1 cellular context compared by ENCODE assay signal in genomic region chr16:11435576-11435975, GRCh38.
TF ChIP-seq lines count a peak whose summit lies in the region.

No MANE protein-coding gene starts in this region.

TF ChIP-seq in K562, 482 proteins besides CTCF, POLR2A, EP300 and RAD21:
- TF ChIP-seq CREB5 (CRISPR knock-in tag; IDR thresholded peaks at IDR 0.05) (no peak), ZFP36 (IDR thresholded peaks at IDR 0.05; ENCODE audit: low read depth, low read length, partially characterized antibody) (peak; percentile 28)
